In genomic region chr6:41733349-41733706, GRCh38 we compare ENCODE assay signal across 9 cellular contexts. TPM values are rescaled to one million over a fixed set of nuclear protein-coding genes. Genes with fewer than 3 reads are reported as not detected.
DNase-seq lines count a peak whose midpoint lies in the region; ATAC-seq and TF ChIP-seq lines count a peak whose summit lies in the region.
"Had no signal": no experiment of that assay in that cellular context is flagged by ENCODE, and none has a peak within 500 bp of the region (broad histone marks: within the 10 kb centered on the region; RNA-seq: fewer than 3 reads in every experiment).

No MANE protein-coding gene starts in this region.

- no peak for DNase-seq in GM12865 (ENCODE audit: low read depth)
- DNase-seq in SJCRH30: no peak
- no peak for DNase-seq in fibroblast of pulmonary artery (ENCODE audit: low read depth)
- no peak for DNase-seq in gastrocnemius medialis
- no peak for DNase-seq in RPMI8226
- no peak for DNase-seq in left colon
- no peak for DNase-seq in SW480 (ENCODE audit: low spot score)

- intact Hi-C loops in gastrocnemius medialis (cut with DNase I; ENCODE audit: low total_unique reads) (loop anchor here (1.0 to 10.0 kb wide), 5 partner anchors 27 to 1441 kb away; partner anchors contain the start of genes BICRAL, KLHDC3, MEA1 and NFYA), left colon (cut with DNase I, micrococcal nuclease) (no loop called here)

- peak overlapping the region; percentile 83 for H3K4me3 ChIP-seq in GM12865 (ENCODE audit: low read depth, low read length)
- peak overlapping the region; percentile 56 for H3K4me3 ChIP-seq in SJCRH30
- peak overlapping the region; percentile 66 for H3K4me3 ChIP-seq in fibroblast of pulmonary artery (replicated peaks; ENCODE audit: low read depth, low read length)
- peak overlapping the region; percentile 76 to 97 (median 90) for H3K4me3 ChIP-seq in gastrocnemius medialis

- no peak for TF ChIP-seq POLR2A in gastrocnemius medialis (IDR thresholded peaks at IDR 0.05)

- H3K27me3 ChIP-seq in SJCRH30: peaks cover 15% of the 10 kb centered on the region; the same call in 1 of the 2 replicates
- no peaks in the 10 kb centered on the region for H3K27me3 ChIP-seq in gastrocnemius medialis

- TF ChIP-seq CTCF in GM12865 (IDR thresholded peaks at IDR 0.05; ENCODE audit: insufficient read depth, low read depth, low read length, missing control alignments): no peak
- no peak for TF ChIP-seq CTCF in fibroblast of pulmonary artery (IDR thresholded peaks at IDR 0.05; ENCODE audit: low read length, missing control alignments)
- TF ChIP-seq CTCF in gastrocnemius medialis (IDR thresholded peaks at IDR 0.05 in 4 of 5, conservative IDR thresholded peaks at IDR 0.05 in 1 of 5): no peak

- H3K27ac ChIP-seq in SJCRH30 (no peak overlapping the region), gastrocnemius medialis (peak overlapping the region; percentile 97 to 99 (median 98))

- in situ Hi-C loops in gastrocnemius medialis (cut with MboI; ENCODE audit: low sequenced_read_pairs in 4 of 4): no loop called here

- H3K4me1 ChIP-seq in SJCRH30 (peaks cover 6% of the 10 kb centered on the region; the same call in 1 of the 2 replicates), gastrocnemius medialis (peaks cover 36 to 40% of the 10 kb centered on the region in 2 donors)

- ATAC-seq in gastrocnemius medialis (peak; percentile 0), left colon (no peak), HG02678 (IDR thresholded peaks at IDR 0.05; ENCODE audit: unreplicated experiment) (no peak)

- no peaks in the 10 kb centered on the region for H3K36me3 ChIP-seq in SJCRH30
- no peaks in the 10 kb centered on the region for H3K36me3 ChIP-seq in gastrocnemius medialis

- H3K9me3 ChIP-seq in SJCRH30 (replicated peaks) (no peaks in the 10 kb centered on the region), gastrocnemius medialis (no peaks in the 10 kb centered on the region)

RNA-seq across cellular contexts. Expression of gene TFEB, which starts 2.1 kb away (rescaled TPM):
- total RNA-seq in SJCRH30 (2014; rRNA removed; shearing (Covaris generic)): 0.57 and 0.63 TPM in 2 replicates
- 100 to 1,000 TPM in 2 of 4 donors, 10 to 100 TPM in 2; 82.8 to 121 (median 93.3) TPM for total RNA-seq in gastrocnemius medialis
- 10 to 100 TPM; 24.3 to 29.7 TPM for total RNA-seq in left colon

RNA-seq across cellular contexts. Expression of gene PGC, which starts 13.9 kb away (rescaled TPM):
- total RNA-seq in SJCRH30 (2014; rRNA removed; shearing (Covaris generic)): not detected in 2 replicates
- not detected for total RNA-seq in gastrocnemius medialis
- not detected for total RNA-seq in left colon
- total RNA-seq: dermis microvascular lymphatic vessel endothelial cell had no signal

RNA-seq across cellular contexts. Expression of gene FRS3, which starts 46.4 kb away (rescaled TPM):
- 2.6 TPM in 2 replicates for total RNA-seq in SJCRH30 (2014; rRNA removed; shearing (Covaris generic))
- total RNA-seq in gastrocnemius medialis: 1 to 10 TPM; 2.9 to 6.9 (median 5.5) TPM
- total RNA-seq in left colon: 1 to 10 TPM; 3.3 to 4.4 TPM

RNA-seq across cellular contexts. Expression of gene PRICKLE4, which starts 47.3 kb away (rescaled TPM):
- 0.28 TPM in 1 of 2 replicates, not detected in the other for total RNA-seq in SJCRH30 (2014; rRNA removed; shearing (Covaris generic))
- total RNA-seq in gastrocnemius medialis (1 to 10 TPM in 3 of 4 donors, under 1 TPM in 1; 0.59 to 6.2 (median 1.8) TPM), left colon (1 to 10 TPM; 4.7 to 6.7 TPM)

RNA-seq across cellular contexts. Expression of gene TOMM6, which starts 54.2 kb away (rescaled TPM):
- total RNA-seq in SJCRH30 (2014; rRNA removed; shearing (Covaris generic)): 194 and 198 TPM in 2 replicates
- total RNA-seq in gastrocnemius medialis (100 to 1,000 TPM; 152 to 186 (median 166) TPM), left colon (10 to 100 TPM; 97.1 to 98.4 TPM)

Comparison
In these comparisons a context has a peak if more than half of its experiments do, and no peak if none do; other contexts are left out.
1. ATAC-seq: peak in gastrocnemius medialis (2 of 2); none in left colon (single experiment) and HG02678 (single experiment).
2. RNA of gene TFEB, which starts 2.1 kb away (total RNA-seq): 82.8 to 121 TPM in gastrocnemius medialis and 24.3 to 29.7 TPM in left colon; 0.57 to 0.63 TPM in SJCRH30; every median in the first group is over 10 times any median in the second.
3. Peak in every context shown above with its lines, with median percentiles within 50 percentile points of each other: H3K4me3 ChIP-seq.